8 cellular contexts compared by ENCODE assay signal in genomic region chr7:107045195-107045960, GRCh38. TPM values are rescaled to one million over a fixed set of nuclear protein-coding genes. Genes with fewer than 3 reads are reported as not detected.
DNase-seq lines count a peak whose midpoint lies in the region; TF ChIP-seq lines count a peak whose summit lies in the region.

No MANE protein-coding gene starts in this region.

- H3K27ac ChIP-seq in DOHH2 (ENCODE audit: low read depth, low read length) (peak overlapping the region; percentile 53), brain microvascular endothelial cell (no peak overlapping the region), tibial artery (peak overlapping the region; percentile 31 to 48)

- peaks cover 11% of the 10 kb centered on the region for H3F3A ChIP-seq in DOHH2 (ENCODE audit: control insufficient read depth, insufficient read depth)

- H3K79me2 ChIP-seq in DOHH2 (ENCODE audit: control insufficient read depth, low read length) = peaks cover 57% of the 10 kb centered on the region

- H3K4me1 ChIP-seq in DOHH2 (ENCODE audit: control insufficient read depth, low read length) = peaks cover 55% of the 10 kb centered on the region
- peaks cover 0 to 14% (median 14%) of the 10 kb centered on the region in 4 donors for H3K4me1 ChIP-seq in tibial artery

- H3K9me3 ChIP-seq in DOHH2 (ENCODE audit: control insufficient read depth, insufficient read depth, low read length) = no peaks in the 10 kb centered on the region
- no peaks in the 10 kb centered on the region for H3K9me3 ChIP-seq in MG63
- H3K9me3 ChIP-seq in tibial artery = peaks cover 0 to 6% (median 0%) of the 10 kb centered on the region in 3 donors

- TF ChIP-seq CTCF in DOHH2 (IDR thresholded peaks at IDR 0.05; ENCODE audit: low read depth, low read length, poor library complexity, severe bottlenecking) (no peak), brain microvascular endothelial cell (IDR thresholded peaks at IDR 0.05; ENCODE audit: low read depth, low read length, missing control alignments) (no peak), lower leg skin (IDR thresholded peaks at IDR 0.05) (no peak), tibial artery (IDR thresholded peaks at IDR 0.05) (no peak)

- H3K36me3 ChIP-seq in DOHH2 (ENCODE audit: control insufficient read depth, low read length) (peaks cover 40% of the 10 kb centered on the region), MG63 (no peaks in the 10 kb centered on the region), brain microvascular endothelial cell (replicated peaks) (no peaks in the 10 kb centered on the region), tibial artery (no peaks in the 10 kb centered on the region)

- H4K20me1 ChIP-seq in DOHH2 (ENCODE audit: control insufficient read depth, insufficient read depth, low read depth, low read length) = peaks cover 11% of the 10 kb centered on the region; the same call in 1 of the 2 replicates

- WGBS in lower leg skin, 2 donors = 2 to 3% methylated on average over 21 to 29 of the region's 29 CpGs

- H3K4me2 ChIP-seq in DOHH2 (ENCODE audit: low read length) = peak overlapping the region; percentile 64

- in situ Hi-C loops in brain microvascular endothelial cell (cut with HindIII; ENCODE audit: low pct_ligation_motif_present, low sequenced_read_pairs) = no loop called here

- no peak for DNase-seq in MG63
- no peak for DNase-seq in brain microvascular endothelial cell
- DNase-seq in lower leg skin (ENCODE audit: low spot score in 2 of 2) = no peak
- no peak for DNase-seq in tibial artery
- no peak for DNase-seq in glomerular visceral epithelial cell (ENCODE audit: extremely low spot score)
- no peak for DNase-seq in activated naive CD4-positive, alpha-beta T cell treated with anti-CD3 and anti-CD28 coated beads, Interleukin-2, amount 50 U/mL, for 16 hours
- DNase-seq in activated CD4-positive, CD25-positive, alpha-beta regulatory T cell (lab: John Stamatoyannopoulos, UW) = no peak

- H3K9me2 ChIP-seq in DOHH2 (replicated peaks; ENCODE audit: control insufficient read depth, low read length) = no peaks in the 10 kb centered on the region

- no peak for TF ChIP-seq POLR2A in lower leg skin (IDR thresholded peaks at IDR 0.05)

- peak overlapping the region; percentile 97 for H3K4me3 ChIP-seq in DOHH2 (ENCODE audit: low read length)
- peak overlapping the region; percentile 44 for H3K4me3 ChIP-seq in MG63
- peak overlapping the region; percentile 72 for H3K4me3 ChIP-seq in brain microvascular endothelial cell (ENCODE audit: low read depth, low read length)
- peak overlapping the region; percentile 41 for H3K4me3 ChIP-seq in lower leg skin (ENCODE audit: low read depth, poor library complexity, severe bottlenecking)
- H3K4me3 ChIP-seq in tibial artery = peak overlapping the region; percentile 68 to 81

- H3K27me3 ChIP-seq in DOHH2 (ENCODE audit: control insufficient read depth, low read length) = no peaks in the 10 kb centered on the region
- no peaks in the 10 kb centered on the region for H3K27me3 ChIP-seq in MG63
- H3K27me3 ChIP-seq in brain microvascular endothelial cell (replicated peaks) = no peaks in the 10 kb centered on the region
- no peaks in the 10 kb centered on the region for H3K27me3 ChIP-seq in tibial artery

- intact Hi-C loops in lower leg skin (cut with DNase I; ENCODE audit: low total_unique reads) (no loop called here), tibial artery (cut with DNase I; ENCODE audit: low total_unique reads) (loop anchor here (10.0 kb wide), 1 partner anchor 99 kb away; no protein-coding TSS in a partner anchor)

RNA-seq across cellular contexts. Expression of gene PRKAR2B, which starts 0.9 kb away (rescaled TPM):
- 0.44 and 1.3 TPM in 2 replicates for total RNA-seq in MG63 (2014; rRNA removed; shearing (Covaris generic); ENCODE audit: low replicate concordance)
- total RNA-seq in lower leg skin = 1 to 10 TPM; 5.0 to 6.9 (median 6.3) TPM

Comparison
In these comparisons a context has a peak if more than half of its experiments do, and no peak if none do; other contexts are left out.
1. H3K4me3 ChIP-seq: peak in every context shown above with its lines; median percentile 97 in DOHH2; 74 in tibial artery; 72 in brain microvascular endothelial cell; 44 in MG63; 41 in lower leg skin.